ENCODE assay signal across 4 cellular contexts in genomic region chr18:52174220-52174619, GRCh38.
A peak's percentile ranks its signal among the peaks of the same experiment; 100 is the strongest.
TF ChIP-seq lines count a peak whose summit lies in the region.

No MANE protein-coding gene starts in this region.

TF ChIP-seq in HepG2, 621 proteins besides CTCF, POLR2A, EP300 and RAD21 (continued from another document):
- TF ChIP-seq MAFF (IDR thresholded peaks at IDR 0.05; ENCODE audit: low read depth, low read length), result peak; percentile 83
- TF ChIP-seq MAFK (conservative IDR thresholded peaks at IDR 0.05 in 1 of 2, IDR thresholded peaks at IDR 0.05 in 1 of 2; ENCODE audit: low read length in 2 of 2), result peak; percentile 46 to 80; a peak in 2 of 4 replicates
TF ChIP-seq in HepG2: peak in this region for 2.

TF ChIP-seq in A549, 52 proteins besides CTCF, POLR2A, EP300 and RAD21:
- TF ChIP-seq MAFK (IDR thresholded peaks at IDR 0.05; ENCODE audit: partially characterized antibody) (peak; percentile 63), USF2 (IDR thresholded peaks at IDR 0.05) (no peak)
TF ChIP-seq in A549: peak in this region for 1.

TF ChIP-seq in IMR-90, 13 proteins besides CTCF, POLR2A, EP300 and RAD21:
- no peak for TF ChIP-seq ELK1 (IDR thresholded peaks at IDR 0.05; ENCODE audit: borderline replicate concordance, low read depth, low read length)
- TF ChIP-seq MAFK (IDR thresholded peaks at IDR 0.05; ENCODE audit: low read depth, low read length), result peak; percentile 60

TF ChIP-seq in HEK293T, 16 proteins besides CTCF, POLR2A, EP300 and RAD21 (continued from another document):
- TF ChIP-seq FOXM1 (IDR thresholded peaks at IDR 0.05; ENCODE audit: borderline replicate concordance) (no peak), PKNOX1 (IDR thresholded peaks at IDR 0.05) (no peak), FOXK2 (IDR thresholded peaks at IDR 0.05) (no peak)
